Comparison of ENCODE assay signal across 22 cellular contexts in genomic region chr5:131587541-131587940, GRCh38. TPM values are rescaled to one million over a fixed set of nuclear protein-coding genes. Genes with fewer than 3 reads are reported as not detected.
DNase-seq lines count a peak whose midpoint lies in the region; ATAC-seq and TF ChIP-seq lines count a peak whose summit lies in the region.
"Had no signal": no experiment of that assay in that cellular context is flagged by ENCODE, and none has a peak within 500 bp of the region (broad histone marks: within the 10 kb centered on the region; RNA-seq: fewer than 3 reads in every experiment).

No MANE protein-coding gene starts in this region.

- H4K8ac ChIP-seq in mesenchymal stem cell (ENCODE audit: low read length) = no peak overlapping the region

- ATAC-seq in GM19463 (IDR thresholded peaks at IDR 0.05; ENCODE audit: unreplicated experiment) (no peak), HG02623 (IDR thresholded peaks at IDR 0.05; ENCODE audit: unreplicated experiment) (no peak)
- ATAC-seq: activated T-cell treated with anti-CD3 and anti-CD28 coated beads, Interleukin-2, amount 50 U/mL, for 72 hours; effector memory CD8-positive, alpha-beta T cell; sciatic nerve had no signal

- no peak overlapping the region for H3K14ac ChIP-seq in mesenchymal stem cell (ENCODE audit: low read length in 2 of 2)

- no peak overlapping the region for H2BK5ac ChIP-seq in mesenchymal stem cell (ENCODE audit: low read depth, low read length, poor library complexity, severe bottlenecking)

- H3K27me3 Mint-ChIP-seq in activated naive CD4-positive, alpha-beta T cell treated with anti-CD3 and anti-CD28 coated beads for 36 hours (ENCODE audit: low read depth) = no peaks in the 10 kb centered on the region
- H3K27me3 Mint-ChIP-seq: activated CD4-positive, alpha-beta memory T cell treated with anti-CD3 and anti-CD28 coated beads, Interleukin-2, amount 10 ng/mL, durations not matched to agents 7 days and 5 days; effector memory CD8-positive, alpha-beta T cell had no signal

- H3K4me2 ChIP-seq in mesenchymal stem cell (ENCODE audit: low read length, poor library complexity, severe bottlenecking) = no peak overlapping the region

- H3K36me3 Mint-ChIP-seq in activated naive CD4-positive, alpha-beta T cell treated with anti-CD3 and anti-CD28 coated beads for 36 hours (ENCODE audit: low read depth) = peaks cover 11% of the 10 kb centered on the region

- WGBS in mesenchymal stem cell = 72% methylated on average over 2 of the region's 2 CpGs

- no peak overlapping the region for H4K91ac ChIP-seq in mesenchymal stem cell (ENCODE audit: low read length)

- H3K9ac ChIP-seq in mesenchymal stem cell (ENCODE audit: low read length) = no peak overlapping the region

- CTCF ChIA-PET in activated naive CD4-positive, alpha-beta T cell treated with anti-CD3 and anti-CD28 coated beads for 36 hours (lab: Charles Lee) = interaction anchor here (1.2 to 9.9 kb wide), 3 partner anchors 21 to 420 kb away, joined by 5 to 130 read pairs (median 32); partner anchors contain the start of gene ACSL6

- H3K4me1 ChIP-seq in mesenchymal stem cell (ENCODE audit: control insufficient read depth, insufficient read depth, low read depth, low read length) = peaks cover 1% of the 10 kb centered on the region
- H3K4me1 ChIP-seq: suprapubic skin had no signal

- H3K36me3 ChIP-seq in mesenchymal stem cell (ENCODE audit: control insufficient read depth in 1 of 2, insufficient read depth in 2 of 2, low read depth in 1 of 2, low read length in 2 of 2) = no peaks in the 10 kb centered on the region
- H3K36me3 ChIP-seq: left ventricle myocardium inferior, suprapubic skin had no signal

- TF ChIP-seq CTCF in astrocyte of the spinal cord (IDR thresholded peaks at IDR 0.05; ENCODE audit: low read depth, low read length) = no peak

- no peak overlapping the region for H2BK15ac ChIP-seq in mesenchymal stem cell (ENCODE audit: low read depth, poor library complexity, severe bottlenecking)

- peak; percentile 11 for DNase-seq in Daoy (ENCODE audit: low read depth)
- peak; percentile 74 for DNase-seq in HT1080 (ENCODE audit: low read depth)
- peak; percentile 13 for DNase-seq in astrocyte of the spinal cord (ENCODE audit: low read depth, low spot score)
- DNase-seq in mesenchymal stem cell = peak; percentile 19
- no peak for DNase-seq in activated naive CD4-positive, alpha-beta T cell treated with anti-CD3 and anti-CD28 coated beads for 36 hours
- DNase-seq in occipital lobe (lab: John Stamatoyannopoulos, UW) = no peak
- DNase-seq: activated CD4-positive, alpha-beta memory T cell treated with anti-CD3 and anti-CD28 coated beads, Interleukin-2, amount 10 ng/mL, durations not matched to agents 7 days and 5 days; activated T-cell treated with anti-CD3 and anti-CD28 coated beads, Interleukin-2, amount 50 U/mL, for 72 hours; AML-193; effector memory CD8-positive, alpha-beta T cell; KBM-7; left ventricle myocardium inferior; NCI-H1092; NCI-H2081 treated with DMSO at 0.1 percent for 48 hours; NCI-H69; stimulated activated CD4-positive, alpha-beta T cell treated with anti-CD3 and anti-CD28 coated beads, Interleukin-1b, Interleukin-23, amount 100 ng/mL, for 48 hours had no signal

- H3K4me3 ChIP-seq in astrocyte of the spinal cord (ENCODE audit: low read depth, low read length) (no peak overlapping the region), mesenchymal stem cell (ENCODE audit: insufficient read depth in 1 of 2, low read depth in 1 of 2, low read length in 2 of 2) (no peak overlapping the region)
- H3K4me3 ChIP-seq: left ventricle myocardium inferior, suprapubic skin had no signal

- no peaks in the 10 kb centered on the region for H3K9me3 Mint-ChIP-seq in activated naive CD4-positive, alpha-beta T cell treated with anti-CD3 and anti-CD28 coated beads for 36 hours
- H3K9me3 Mint-ChIP-seq: activated CD4-positive, alpha-beta memory T cell treated with anti-CD3 and anti-CD28 coated beads, Interleukin-2, amount 10 ng/mL, durations not matched to agents 7 days and 5 days; activated T-cell treated with anti-CD3 and anti-CD28 coated beads, Interleukin-2, amount 50 U/mL, for 72 hours; effector memory CD8-positive, alpha-beta T cell had no signal

- no peak overlapping the region for H3K27ac ChIP-seq in mesenchymal stem cell (ENCODE audit: low read length, poor library complexity, severe bottlenecking)
- H3K27ac ChIP-seq: HL-60, left ventricle myocardium inferior, suprapubic skin, VCaP had no signal

- H3K18ac ChIP-seq in mesenchymal stem cell (ENCODE audit: low read depth in 1 of 2, low read length in 2 of 2) = no peak overlapping the region

- intact Hi-C loops in activated naive CD4-positive, alpha-beta T cell treated with anti-CD3 and anti-CD28 coated beads for 36 hours (cut with micrococcal nuclease) = loop anchor here (5.0 kb wide), 1 partner anchor 265 kb away; no protein-coding TSS in a partner anchor

- in situ Hi-C loops in astrocyte of the spinal cord (cut with HindIII; ENCODE audit: low sequenced_read_pairs) = no loop called here

- no peak overlapping the region for H2BK120ac ChIP-seq in mesenchymal stem cell (ENCODE audit: low read depth, low read length)

- H2AFZ ChIP-seq in mesenchymal stem cell (ENCODE audit: low read depth, low read length) = no peak overlapping the region

- H3K27me3 ChIP-seq in mesenchymal stem cell (ENCODE audit: control insufficient read depth in 1 of 2, insufficient read depth in 1 of 2, low read length in 2 of 2) = no peaks in the 10 kb centered on the region
- H3K27me3 ChIP-seq: suprapubic skin had no signal

- H3K9me3 ChIP-seq in mesenchymal stem cell (ENCODE audit: control insufficient read depth, low read length) = no peaks in the 10 kb centered on the region
- H3K9me3 ChIP-seq: left ventricle myocardium inferior, suprapubic skin had no signal

- no peak overlapping the region for H2BK12ac ChIP-seq in mesenchymal stem cell (ENCODE audit: low read length in 2 of 2)

- H3K27ac Mint-ChIP-seq in activated naive CD4-positive, alpha-beta T cell treated with anti-CD3 and anti-CD28 coated beads for 36 hours = no peak overlapping the region
- H3K27ac Mint-ChIP-seq: activated CD4-positive, alpha-beta memory T cell treated with anti-CD3 and anti-CD28 coated beads, Interleukin-2, amount 10 ng/mL, durations not matched to agents 7 days and 5 days; activated T-cell treated with anti-CD3 and anti-CD28 coated beads, Interleukin-2, amount 50 U/mL, for 72 hours had no signal

- peaks cover 29% of the 10 kb centered on the region for H3K79me1 ChIP-seq in mesenchymal stem cell (replicated peaks; ENCODE audit: low read length, poor library complexity, severe bottlenecking)

- H3K4me1 Mint-ChIP-seq in activated naive CD4-positive, alpha-beta T cell treated with anti-CD3 and anti-CD28 coated beads for 36 hours (ENCODE audit: low read depth) = peaks cover 40% of the 10 kb centered on the region

- H2AK5ac ChIP-seq in mesenchymal stem cell (ENCODE audit: low read length, severe bottlenecking) = no peak overlapping the region

- H3K4ac ChIP-seq in mesenchymal stem cell (ENCODE audit: low read depth in 1 of 2, low read length in 2 of 2) = no peak overlapping the region

- H3K4me3 Mint-ChIP-seq in activated naive CD4-positive, alpha-beta T cell treated with anti-CD3 and anti-CD28 coated beads for 36 hours = no peak overlapping the region
- H3K4me3 Mint-ChIP-seq: activated CD4-positive, alpha-beta memory T cell treated with anti-CD3 and anti-CD28 coated beads, Interleukin-2, amount 10 ng/mL, durations not matched to agents 7 days and 5 days; activated T-cell treated with anti-CD3 and anti-CD28 coated beads, Interleukin-2, amount 50 U/mL, for 72 hours; effector memory CD8-positive, alpha-beta T cell had no signal

- no peak overlapping the region for H3K23ac ChIP-seq in mesenchymal stem cell (ENCODE audit: low read length in 2 of 2)

RNA-seq across cellular contexts. Expression of gene RAPGEF6, which starts 47.5 kb away (rescaled TPM):
- 9.7 and 18.5 TPM in 2 replicates for total RNA-seq in Daoy (2014; rRNA removed; shearing (Covaris generic))
- total RNA-seq in HT1080 (2014; rRNA removed; shearing (Covaris generic)) = 9.7 and 10.0 TPM in 2 replicates
- 5.6 and 7.1 TPM in 2 replicates for polyA plus RNA-seq in HT1080 (2015; cell fraction: cytosol; rRNA removed)
- 19.2 and 20.6 TPM in 2 replicates for polyA plus RNA-seq in HT1080 (2015; cell fraction: nucleus; rRNA removed)
- polyA plus RNA-seq in mesenchymal stem cell (2013, experiment 1 of 2) = 3.1 TPM
- 3.1 TPM for polyA plus RNA-seq in mesenchymal stem cell (2013, experiment 2 of 2)
- 10 to 100 TPM; 34.5 to 37.3 TPM for total RNA-seq in activated naive CD4-positive, alpha-beta T cell treated with anti-CD3 and anti-CD28 coated beads for 36 hours
- total RNA-seq in occipital lobe = 66.1 TPM

Comparison
In these comparisons a context has a peak if more than half of its experiments do, and no peak if none do; other contexts are left out.
1. DNase-seq: peak in Daoy (single experiment), HT1080 (single experiment), astrocyte of the spinal cord (single experiment) and mesenchymal stem cell (single experiment); none in activated naive CD4-positive, alpha-beta T cell treated with anti-CD3 and anti-CD28 coated beads for 36 hours (single experiment) and occipital lobe (single experiment).